Comparison of ENCODE assay signal across 8 cellular contexts in the genomic region with DNA sequence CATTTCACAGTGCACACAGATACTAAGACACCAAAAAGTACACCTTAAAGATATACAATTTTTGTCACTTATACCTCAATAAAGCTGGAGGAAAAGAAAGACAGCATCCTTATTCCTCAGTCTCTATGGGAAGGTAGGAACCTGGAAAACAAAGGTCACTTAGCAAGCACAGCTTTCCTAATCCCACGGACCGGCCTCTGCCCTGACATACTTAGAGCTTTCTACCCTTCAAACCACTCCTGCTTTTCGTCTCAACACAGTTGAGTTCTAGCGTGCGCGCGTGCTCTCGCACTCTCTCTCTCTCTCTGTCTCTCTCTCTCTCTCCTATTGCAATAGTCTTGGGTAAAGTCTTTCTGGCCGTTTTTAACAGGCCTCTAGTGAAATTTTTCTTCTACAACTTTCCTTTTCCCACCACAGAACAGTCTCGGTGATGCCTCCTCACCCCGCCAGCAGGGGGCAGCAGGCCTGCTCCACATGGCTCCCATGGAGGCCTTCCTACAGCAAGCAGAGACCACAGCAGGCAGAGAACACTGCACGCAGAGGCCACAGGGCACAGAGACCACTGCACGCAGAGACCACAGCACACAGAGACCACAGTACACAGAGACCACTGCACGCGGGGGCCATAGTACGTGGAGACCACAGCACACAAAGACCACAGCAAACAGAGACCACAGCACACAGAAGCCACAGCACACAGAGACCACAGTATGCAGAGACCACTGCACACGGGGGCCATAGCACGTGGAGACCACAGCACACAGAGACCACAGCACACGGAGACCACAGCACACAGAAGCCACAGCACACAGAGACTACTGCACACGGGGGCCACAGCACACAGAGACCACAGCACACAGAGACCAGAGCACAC.
DNase-seq lines count a peak whose midpoint lies in the region; ATAC-seq, FAIRE-seq and TF ChIP-seq lines count a peak whose summit lies in the region.

No MANE protein-coding gene starts in this region.

- TF ChIP-seq CTCF in WTC11 (IDR thresholded peaks at IDR 0.05), result peak; percentile 82

- H2AFZ ChIP-seq in neuronal stem cell (ENCODE audit: low read length), result no peak overlapping the region

- no peaks in the 10 kb centered on the region for H3K27me3 Mint-ChIP-seq in WTC11 (ENCODE audit: low read depth)
- H3K27me3 Mint-ChIP-seq in central memory CD8-positive, alpha-beta T cell, result peaks cover 15% of the 10 kb centered on the region

- no peak overlapping the region for H3K4me3 ChIP-seq in neuronal stem cell (ENCODE audit: low read length in 2 of 2)

- H2BK15ac ChIP-seq in neuronal stem cell (ENCODE audit: low read length), result no peak overlapping the region

- peak overlapping the region; percentile 73 for H4K91ac ChIP-seq in neuronal stem cell (ENCODE audit: low read depth, low read length, poor library complexity)

- no peak overlapping the region for H2BK120ac ChIP-seq in neuronal stem cell (ENCODE audit: low read depth, low read length)

- H2AK5ac ChIP-seq in neuronal stem cell (ENCODE audit: low read depth, low read length), result no peak overlapping the region

- CTCF ChIA-PET in WTC11 (lab: Charles Lee), result interaction anchor here (0.6 to 3.7 kb wide), 16 partner anchors 9 to 834 kb away, joined by 3 to 24 read pairs (median 4); no protein-coding TSS in a partner anchor

- POLR2A ChIA-PET in WTC11 (lab: Charles Lee), result no interaction called here

- no peak overlapping the region for H3K4ac ChIP-seq in neuronal stem cell (ENCODE audit: low read length)

- ATAC-seq in GM21360 (IDR thresholded peaks at IDR 0.05; ENCODE audit: unreplicated experiment) (peak; percentile 89), WTC11 (peak; percentile 95), GM18517 (IDR thresholded peaks at IDR 0.05; ENCODE audit: unreplicated experiment) (no peak)
- no peak for ATAC-seq in central memory CD8-positive, alpha-beta T cell (replicated peaks; ENCODE audit: extremely low read depth, poor library complexity, severe bottlenecking)

- no peak overlapping the region for H3K4me3 Mint-ChIP-seq in WTC11
- H3K4me3 Mint-ChIP-seq in central memory CD8-positive, alpha-beta T cell, result no peak overlapping the region

- H3K9me3 Mint-ChIP-seq in WTC11, result peaks cover 3% of the 10 kb centered on the region
- H3K9me3 Mint-ChIP-seq in central memory CD8-positive, alpha-beta T cell, result no peaks in the 10 kb centered on the region

- no peaks in the 10 kb centered on the region for H3K36me3 Mint-ChIP-seq in WTC11
- no peaks in the 10 kb centered on the region for H3K36me3 Mint-ChIP-seq in central memory CD8-positive, alpha-beta T cell (ENCODE audit: insufficient read depth)

- H3K4me2 ChIP-seq in neuronal stem cell (ENCODE audit: insufficient read depth, low read length, poor library complexity, severe bottlenecking), result no peak overlapping the region

- no peak overlapping the region for H3K27ac ChIP-seq in neuronal stem cell (replicated peaks; ENCODE audit: low read length)

- H2BK12ac ChIP-seq in neuronal stem cell (ENCODE audit: low read length), result no peak overlapping the region

- H3K79me1 ChIP-seq in neuronal stem cell (ENCODE audit: low read depth, low read length), result no peaks in the 10 kb centered on the region

- H3K27me3 ChIP-seq in neuronal stem cell (ENCODE audit: control insufficient read depth in 3 of 3, insufficient read depth in 3 of 3, low read depth in 1 of 3, low read length in 3 of 3), result no peaks in the 10 kb centered on the region

- H3K14ac ChIP-seq in neuronal stem cell (ENCODE audit: low read length), result peak overlapping the region; percentile 28

- no peaks in the 10 kb centered on the region for H3K4me1 Mint-ChIP-seq in WTC11
- H3K4me1 Mint-ChIP-seq in central memory CD8-positive, alpha-beta T cell, result no peaks in the 10 kb centered on the region

- H3K36me3 ChIP-seq in neuronal stem cell (replicated peaks in 1 of 2; ENCODE audit: control insufficient read depth in 2 of 2, insufficient read depth in 2 of 2, low read length in 2 of 2), result no peaks in the 10 kb centered on the region

- H3K23ac ChIP-seq in neuronal stem cell (ENCODE audit: low read depth, low read length, poor library complexity), result peak overlapping the region; percentile 1

- no peaks in the 10 kb centered on the region for H3K9me3 ChIP-seq in neuronal stem cell (replicated peaks in 1 of 2; ENCODE audit: control insufficient read depth in 2 of 2, insufficient read depth in 1 of 2, low read depth in 1 of 2, low read length in 2 of 2)

- no peak overlapping the region for H3K27ac Mint-ChIP-seq in WTC11
- no peak overlapping the region for H3K27ac Mint-ChIP-seq in central memory CD8-positive, alpha-beta T cell (ENCODE audit: low read depth)

- H3K4me1 ChIP-seq in neuronal stem cell (ENCODE audit: control insufficient read depth in 2 of 2, insufficient read depth in 1 of 2, low read depth in 1 of 2, low read length in 2 of 2), result no peaks in the 10 kb centered on the region

- WGBS in neuronal stem cell (ENCODE audit: extremely low coverage in 2 of 2, insufficient read length in 2 of 2, insufficient replicate concordance in 1 of 2), 2 donors, result no CpG with 5 or more reads among the region's 20 CpGs

- H3K18ac ChIP-seq in neuronal stem cell (ENCODE audit: low read length), result no peak overlapping the region

- H3K9ac ChIP-seq in neuronal stem cell (ENCODE audit: low read depth, low read length, poor library complexity), result no peak overlapping the region

- no peak for FAIRE-seq in HTR-8/SVneo (lab: Jason Lieb, UNC)

- H4K8ac ChIP-seq in neuronal stem cell (ENCODE audit: low read depth, low read length), result no peak overlapping the region

- peak; percentile 7 for DNase-seq in ELR (ENCODE audit: low read depth)
- DNase-seq in HTR-8/SVneo (ENCODE audit: insufficient read length, low spot score), result peak; percentile 5
- peak; percentile 83 for DNase-seq in WTC11 (ENCODE audit: low spot score)
- peak; percentile 17 to 25 for DNase-seq in central memory CD8-positive, alpha-beta T cell (ENCODE audit: low spot score in 2 of 2)
- DNase-seq in neuronal stem cell (ENCODE audit: low spot score), result peak; percentile 9
- DNase-seq in NCI-H2029 (lab: John Stamatoyannopoulos, UW), result no peak

- H2BK5ac ChIP-seq in neuronal stem cell (ENCODE audit: low read length), result no peak overlapping the region

TF ChIP-seq in WTC11, 78 proteins besides CTCF, POLR2A, EP300 and RAD21:
- TF ChIP-seq, protein P1, sequence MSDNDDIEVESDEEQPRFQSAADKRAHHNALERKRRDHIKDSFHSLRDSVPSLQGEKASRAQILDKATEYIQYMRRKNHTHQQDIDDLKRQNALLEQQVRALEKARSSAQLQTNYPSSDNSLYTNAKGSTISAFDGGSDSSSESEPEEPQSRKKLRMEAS (CRISPR knock-in tag; IDR thresholded peaks at IDR 0.05), result peak; percentile 50; the same call in 1 of the 2 replicates
- TF ChIP-seq, protein P2, sequence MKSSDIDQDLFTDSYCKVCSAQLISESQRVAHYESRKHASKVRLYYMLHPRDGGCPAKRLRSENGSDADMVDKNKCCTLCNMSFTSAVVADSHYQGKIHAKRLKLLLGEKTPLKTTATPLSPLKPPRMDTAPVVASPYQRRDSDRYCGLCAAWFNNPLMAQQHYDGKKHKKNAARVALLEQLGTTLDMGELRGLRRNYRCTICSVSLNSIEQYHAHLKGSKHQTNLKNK (CRISPR knock-in tag; IDR thresholded peaks at IDR 0.05), result no peak
- TF ChIP-seq TEAD1 (CRISPR knock-in tag; IDR thresholded peaks at IDR 0.05), result 0 out of 2 replicates have a peak, but pooled peaks have one; percentile 24
- TF ChIP-seq ETV6 (CRISPR knock-in tag; IDR thresholded peaks at IDR 0.05), result 0 out of 2 replicates have a peak, but pooled peaks have one; percentile 23
- TF ChIP-seq NR2C2 (CRISPR knock-in tag; IDR thresholded peaks at IDR 0.05), result no peak
- no peak for TF ChIP-seq ZNF232 (CRISPR knock-in tag; IDR thresholded peaks at IDR 0.05)
- TF ChIP-seq, protein P3, sequence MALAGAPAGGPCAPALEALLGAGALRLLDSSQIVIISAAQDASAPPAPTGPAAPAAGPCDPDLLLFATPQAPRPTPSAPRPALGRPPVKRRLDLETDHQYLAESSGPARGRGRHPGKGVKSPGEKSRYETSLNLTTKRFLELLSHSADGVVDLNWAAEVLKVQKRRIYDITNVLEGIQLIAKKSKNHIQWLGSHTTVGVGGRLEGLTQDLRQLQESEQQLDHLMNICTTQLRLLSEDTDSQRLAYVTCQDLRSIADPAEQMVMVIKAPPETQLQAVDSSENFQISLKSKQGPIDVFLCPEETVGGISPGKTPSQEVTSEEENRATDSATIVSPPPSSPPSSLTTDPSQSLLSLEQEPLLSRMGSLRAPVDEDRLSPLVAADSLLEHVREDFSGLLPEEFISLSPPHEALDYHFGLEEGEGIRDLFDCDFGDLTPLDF (CRISPR knock-in tag; IDR thresholded peaks at IDR 0.05), result no peak
- TF ChIP-seq, protein P4, sequence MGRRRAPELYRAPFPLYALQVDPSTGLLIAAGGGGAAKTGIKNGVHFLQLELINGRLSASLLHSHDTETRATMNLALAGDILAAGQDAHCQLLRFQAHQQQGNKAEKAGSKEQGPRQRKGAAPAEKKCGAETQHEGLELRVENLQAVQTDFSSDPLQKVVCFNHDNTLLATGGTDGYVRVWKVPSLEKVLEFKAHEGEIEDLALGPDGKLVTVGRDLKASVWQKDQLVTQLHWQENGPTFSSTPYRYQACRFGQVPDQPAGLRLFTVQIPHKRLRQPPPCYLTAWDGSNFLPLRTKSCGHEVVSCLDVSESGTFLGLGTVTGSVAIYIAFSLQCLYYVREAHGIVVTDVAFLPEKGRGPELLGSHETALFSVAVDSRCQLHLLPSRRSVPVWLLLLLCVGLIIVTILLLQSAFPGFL (CRISPR knock-in tag; IDR thresholded peaks at IDR 0.05; ENCODE audit: borderline replicate concordance), result no peak
- 0 out of 2 replicates have a peak, but pooled peaks have one; percentile 17 for TF ChIP-seq FOXP1 (CRISPR knock-in tag; IDR thresholded peaks at IDR 0.05; ENCODE audit: borderline replicate concordance)
- TF ChIP-seq ZBTB21 (CRISPR knock-in tag; IDR thresholded peaks at IDR 0.05; ENCODE audit: borderline replicate concordance), result no peak

Comparison
In these comparisons a context has a peak if more than half of its experiments do, and no peak if none do; other contexts are left out.
1. ATAC-seq: peak in GM21360 (single experiment) and WTC11 (single experiment); none in central memory CD8-positive, alpha-beta T cell (single experiment) and GM18517 (single experiment).